ENCODE assay signal across 8 cellular contexts in genomic region chr10:117005454-117006055, GRCh38. TPM values are rescaled to one million over a fixed set of nuclear protein-coding genes. Genes with fewer than 3 reads are reported as not detected.
DNase-seq lines count a peak whose midpoint lies in the region; ATAC-seq and TF ChIP-seq lines count a peak whose summit lies in the region.

No MANE protein-coding gene starts in this region.

- peaks cover 4% of the 10 kb centered on the region for H3K27me3 Mint-ChIP-seq in neural progenitor cell (ENCODE audit: insufficient read depth, low read depth)
- peaks cover 26% of the 10 kb centered on the region for H3K27me3 Mint-ChIP-seq in activated CD8-positive, alpha-beta T cell treated with anti-CD3 and anti-CD28 coated beads, Interleukin-2, amount 10 ng/mL, durations not matched to agents 7 days and 5 days (ENCODE audit: low read depth)

- H3K4me3 ChIP-seq in AG10803 (ENCODE audit: low read length) (peak overlapping the region; percentile 82), fibroblast of the aortic adventitia (ENCODE audit: low read depth, low read length) (peak overlapping the region; percentile 76), neural progenitor cell (peak overlapping the region; percentile 94)

- peaks cover 2% of the 10 kb centered on the region for H3K9me3 Mint-ChIP-seq in neural progenitor cell
- H3K9me3 Mint-ChIP-seq in activated CD8-positive, alpha-beta T cell treated with anti-CD3 and anti-CD28 coated beads, Interleukin-2, amount 10 ng/mL, durations not matched to agents 7 days and 5 days (ENCODE audit: insufficient read depth) = no peaks in the 10 kb centered on the region

- no peaks in the 10 kb centered on the region for H3K9me3 ChIP-seq in neural progenitor cell (ENCODE audit: low read depth)

- POLR2A ChIA-PET in activated CD8-positive, alpha-beta T cell treated with anti-CD3 and anti-CD28 coated beads, Interleukin-2, amount 10 ng/mL, durations not matched to agents 7 days and 5 days (lab: Charles Lee) = no interaction called here

- H3K27ac ChIP-seq in neural progenitor cell = no peak overlapping the region

- peak overlapping the region; percentile 84 for H3K4me3 Mint-ChIP-seq in neural progenitor cell
- no peak overlapping the region for H3K4me3 Mint-ChIP-seq in activated CD8-positive, alpha-beta T cell treated with anti-CD3 and anti-CD28 coated beads, Interleukin-2, amount 10 ng/mL, durations not matched to agents 7 days and 5 days

- peaks cover 24% of the 10 kb centered on the region for H3K79me2 ChIP-seq in neural progenitor cell (ENCODE audit: low read depth)

- no peaks in the 10 kb centered on the region for H3K36me3 ChIP-seq in neural progenitor cell

- no peak overlapping the region for H3K27ac Mint-ChIP-seq in neural progenitor cell
- no peak overlapping the region for H3K27ac Mint-ChIP-seq in activated CD8-positive, alpha-beta T cell treated with anti-CD3 and anti-CD28 coated beads, Interleukin-2, amount 10 ng/mL, durations not matched to agents 7 days and 5 days

- no peaks in the 10 kb centered on the region for H3K27me3 ChIP-seq in neural progenitor cell

- peak overlapping the region; percentile 98 for H2AFZ ChIP-seq in neural progenitor cell (replicated peaks)

- H3K4me2 ChIP-seq in neural progenitor cell = peak overlapping the region; percentile 85

- H3F3A ChIP-seq in neural progenitor cell (ENCODE audit: low read depth) = no peaks in the 10 kb centered on the region

- H3K4me1 ChIP-seq in neural progenitor cell = peaks cover 4% of the 10 kb centered on the region

- CTCF ChIA-PET in activated CD8-positive, alpha-beta T cell treated with anti-CD3 and anti-CD28 coated beads, Interleukin-2, amount 10 ng/mL, durations not matched to agents 7 days and 5 days (lab: Charles Lee) = no interaction called here

- DNase-seq in AG10803 (ENCODE audit: low read depth) (no peak), SHP77 treated with DMSO at 0.1 percent for 48 hours (lab: John Stamatoyannopoulos, UW) (peak; percentile 69), fibroblast of the aortic adventitia (ENCODE audit: low read depth) (no peak), neural progenitor cell (ENCODE audit: low spot score) (peak; percentile 75), NCI-H2029 treated with DMSO at 0.1 percent for 48 hours (lab: John Stamatoyannopoulos, UW) (no peak)
- no peak for DNase-seq in activated CD8-positive, alpha-beta T cell treated with anti-CD3 and anti-CD28 coated beads, Interleukin-2, amount 10 ng/mL, durations not matched to agents 7 days and 5 days

- H3K9ac ChIP-seq in neural progenitor cell = no peak overlapping the region

- H4K20me1 ChIP-seq in neural progenitor cell (ENCODE audit: low read depth) = no peaks in the 10 kb centered on the region

- peaks cover 7% of the 10 kb centered on the region for H3K4me1 Mint-ChIP-seq in neural progenitor cell
- H3K4me1 Mint-ChIP-seq in activated CD8-positive, alpha-beta T cell treated with anti-CD3 and anti-CD28 coated beads, Interleukin-2, amount 10 ng/mL, durations not matched to agents 7 days and 5 days (ENCODE audit: low read depth) = no peaks in the 10 kb centered on the region

- ATAC-seq in GM21515 (IDR thresholded peaks at IDR 0.05; ENCODE audit: unreplicated experiment) (peak; percentile 12), HG03108 (IDR thresholded peaks at IDR 0.05; ENCODE audit: unreplicated experiment) (no peak)
- no peak for ATAC-seq in activated CD8-positive, alpha-beta T cell treated with anti-CD3 and anti-CD28 coated beads, Interleukin-2, amount 10 ng/mL, durations not matched to agents 7 days and 5 days

- peaks cover 2% of the 10 kb centered on the region for H3K36me3 Mint-ChIP-seq in neural progenitor cell
- no peaks in the 10 kb centered on the region for H3K36me3 Mint-ChIP-seq in activated CD8-positive, alpha-beta T cell treated with anti-CD3 and anti-CD28 coated beads, Interleukin-2, amount 10 ng/mL, durations not matched to agents 7 days and 5 days (ENCODE audit: low read depth)

- TF ChIP-seq CTCF in AG10803 (conservative IDR thresholded peaks at IDR 0.05; ENCODE audit: low read length) (peak; percentile 19), fibroblast of the aortic adventitia (IDR thresholded peaks at IDR 0.05; ENCODE audit: insufficient read depth, low read length) (no peak), neural progenitor cell (IDR thresholded peaks at IDR 0.05) (peak; percentile 41)

RNA-seq across cellular contexts. Expression of gene SHTN1, which starts 0.6 kb away (rescaled TPM):
- total RNA-seq in fibroblast of the aortic adventitia (ENCODE audit: low replicate concordance) (4.2 and 9.2 TPM in 2 replicates), neural progenitor cell (ENCODE audit: low replicate concordance) (13.2 and 17.3 TPM in 2 replicates)
- not detected for total RNA-seq in activated CD8-positive, alpha-beta T cell treated with anti-CD3 and anti-CD28 coated beads, Interleukin-2, amount 10 ng/mL, durations not matched to agents 7 days and 5 days

Comparison
In these comparisons a context has a peak if more than half of its experiments do, and no peak if none do; other contexts are left out.
1. DNase-seq: peak in SHP77 treated with DMSO at 0.1 percent for 48 hours (single experiment) and neural progenitor cell (single experiment); none in AG10803 (single experiment), fibroblast of the aortic adventitia (single experiment), NCI-H2029 treated with DMSO at 0.1 percent for 48 hours (single experiment) and activated CD8-positive, alpha-beta T cell treated with anti-CD3 and anti-CD28 coated beads, Interleukin-2, amount 10 ng/mL, durations not matched to agents 7 days and 5 days (single experiment).
2. Peak in every context shown above with its lines, with median percentiles within 50 percentile points of each other: H3K4me3 ChIP-seq.